ENCODE assay signal across 11 cellular contexts in the genomic region with DNA sequence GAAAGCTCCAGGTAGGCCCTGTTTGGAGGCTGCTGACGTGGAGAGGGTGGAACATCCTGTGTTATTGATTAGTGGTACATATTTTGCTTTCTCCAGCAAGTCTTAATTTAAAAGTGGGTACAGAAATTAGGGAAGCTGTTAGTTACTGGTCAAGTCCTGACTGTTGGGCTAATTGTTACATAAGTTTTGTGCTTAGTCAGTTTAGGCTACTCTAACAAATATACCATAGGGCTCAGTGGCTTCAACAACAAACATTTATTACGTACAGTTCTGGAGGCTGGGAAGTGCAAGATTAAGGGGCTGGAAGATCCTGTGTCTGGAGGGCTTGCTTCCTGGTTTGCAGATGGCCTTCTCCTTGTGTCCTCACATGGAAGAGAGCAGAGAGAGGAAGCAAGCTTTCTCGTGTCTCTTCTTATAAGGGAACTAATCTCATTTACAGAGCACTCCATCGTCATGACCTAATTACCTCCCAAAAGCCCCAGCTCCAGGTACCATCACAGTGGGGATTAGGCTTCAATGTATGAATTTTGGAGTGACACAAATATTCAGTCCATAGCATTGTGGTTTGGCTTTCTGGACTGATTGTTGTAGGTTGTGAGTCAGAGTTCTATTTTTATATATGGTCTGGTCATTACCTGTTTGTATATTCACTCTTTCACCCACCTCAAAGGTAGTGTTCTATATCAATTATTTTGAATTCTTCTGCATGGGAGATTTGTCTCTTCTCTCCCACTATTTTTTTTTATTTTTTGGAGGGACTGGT. TPM values are rescaled to one million over a fixed set of nuclear protein-coding genes. Genes with fewer than 3 reads are reported as not detected.
DNase-seq lines count a peak whose midpoint lies in the region; ATAC-seq, FAIRE-seq and TF ChIP-seq lines count a peak whose summit lies in the region.
"Had no signal": no experiment of that assay in that cellular context is flagged by ENCODE, and none has a peak within 500 bp of the region (broad histone marks: within the 10 kb centered on the region; RNA-seq: fewer than 3 reads in every experiment).

No MANE protein-coding gene starts in this region.

- TF ChIP-seq RAD21 in GM12878 (IDR thresholded peaks at IDR 0.05; ENCODE audit: insufficient read depth, low read depth, low read length), result no peak

- H3K4me3 ChIP-seq in GM12878 (peak overlapping the region; percentile 20; the same call in 1 of the 2 replicates), mesendoderm (ENCODE audit: low read length) (no peak overlapping the region)

- no peaks in the 10 kb centered on the region for H3K27me3 ChIP-seq in GM12878 (replicated peaks in 1 of 2; ENCODE audit: control insufficient read depth in 2 of 2, insufficient read depth in 2 of 2, low read length in 1 of 2)
- H3K27me3 ChIP-seq in mesendoderm (ENCODE audit: insufficient read depth, low read length, poor library complexity), result no peaks in the 10 kb centered on the region

- ATAC-seq in GM18868 (IDR thresholded peaks at IDR 0.05; ENCODE audit: unreplicated experiment) (peak; percentile 89), GM21619 (IDR thresholded peaks at IDR 0.05; ENCODE audit: unreplicated experiment) (peak; percentile 65), HG03196 (IDR thresholded peaks at IDR 0.05; ENCODE audit: unreplicated experiment) (peak; percentile 58), GM12878 (peak; percentile 87)

- H2AFZ ChIP-seq in GM12878 (ENCODE audit: control insufficient read depth, low read depth, low read length), result peak overlapping the region; percentile 20; the same call in 1 of the 2 replicates

- H3K4me1 ChIP-seq in GM12878 (ENCODE audit: control insufficient read depth, insufficient read depth, low read length), result peaks cover 21% of the 10 kb centered on the region
- no peaks in the 10 kb centered on the region for H3K4me1 ChIP-seq in mesendoderm (ENCODE audit: control insufficient read depth, low read depth, low read length)

- intact Hi-C loops in GM12878 (cut with micrococcal nuclease; ENCODE audit: unreplicated experiment), result loop anchor here (2.0 kb wide), 1 partner anchor 16 kb away; no protein-coding TSS in a partner anchor

- peaks cover 0 to 2% of the 10 kb centered on the region in 2 experiments; a peak in 1 of 4 replicates for H3K36me3 ChIP-seq in GM12878 (ENCODE audit: control insufficient read depth in 2 of 2, insufficient read depth in 2 of 2, low read length in 1 of 2)
- no peaks in the 10 kb centered on the region for H3K36me3 ChIP-seq in mesendoderm (ENCODE audit: control insufficient read depth, insufficient read depth, low read length)

- no peaks in the 10 kb centered on the region for H3K79me1 ChIP-seq in mesendoderm (ENCODE audit: low read length)

- no peak for DNase-seq in GM12878 (ENCODE audit: low read depth, low spot score)
- DNase-seq in mesendoderm, result no peak
- DNase-seq in Ammon's horn (ENCODE audit: low spot score), result no peak
- DNase-seq in NCI-H2081 treated with DMSO at 0.1 percent for 48 hours (lab: John Stamatoyannopoulos, UW), result no peak
- no peak for DNase-seq in iPS-NIHi7 (ENCODE audit: extremely low spot score)
- DNase-seq: foreskin melanocyte; NCI-H2029; stimulated activated CD4-positive, alpha-beta T cell treated with anti-CD3 and anti-CD28 coated beads, Interleukin-15, amount 100 ng/mL, for 24 hours had no signal

- CTCF ChIA-PET in GM12878 (lab: Yijun Ruan, JAX), result interaction anchor here (0.9 to 4.2 kb wide), 12 partner anchors 11 to 163 kb away, joined by 3 to 52 read pairs (median 6); no protein-coding TSS in a partner anchor

- H3K9me3 ChIP-seq in GM12878 (replicated peaks; ENCODE audit: control insufficient read depth, insufficient read depth, low read length), result peaks cover 2% of the 10 kb centered on the region; the same call in 2 of the 3 replicates

- RAD21 ChIA-PET in GM12878 (lab: Charles Lee; ENCODE audit: unreplicated experiment), result interaction anchor here (0.7 to 4.0 kb wide), 12 partner anchors 12 to 155 kb away, joined by 3 to 21 read pairs (median 4); a partner anchor contains a TSS

- no peak for TF ChIP-seq CTCF in GM12878 (IDR thresholded peaks at IDR 0.05 in 2 of 3, conservative IDR thresholded peaks at IDR 0.05 in 1 of 3; ENCODE audit: control insufficient read depth in 2 of 3, extremely low read depth in 1 of 3, insufficient read depth in 1 of 3, low read depth in 3 of 3, low read length in 3 of 3)

- H2BK5ac ChIP-seq in mesendoderm (ENCODE audit: low read length), result no peak overlapping the region

- no peak for FAIRE-seq in GM12878 (lab: Jason Lieb, UNC)

- no peak overlapping the region for H2AK5ac ChIP-seq in mesendoderm (ENCODE audit: low read length)

- H3K23ac ChIP-seq in mesendoderm (ENCODE audit: low read length), result no peak overlapping the region

- no peak overlapping the region for H4K5ac ChIP-seq in mesendoderm (ENCODE audit: low read length)

- H3K27ac ChIP-seq in GM12878 (ENCODE audit: control insufficient read depth, insufficient read depth) (peak overlapping the region; percentile 57), mesendoderm (ENCODE audit: low read depth, low read length) (no peak overlapping the region)

- H2BK120ac ChIP-seq in mesendoderm (ENCODE audit: low read depth, low read length), result no peak overlapping the region

- TF ChIP-seq POLR2A in GM12878 (IDR thresholded peaks at IDR 0.05; ENCODE audit: low read depth, low read length), result no peak

- WGBS in GM12878 (ENCODE audit: insufficient coverage, insufficient replicate concordance, low lambda C conversion rate, missing lambda C conversion rate), result 42% methylated on average over 4 of the region's 4 CpGs
- no CpG with 5 or more reads among the region's 4 CpGs for WGBS in mesendoderm (ENCODE audit: extremely low coverage, insufficient coverage, low lambda C conversion rate)

- H3K4me2 ChIP-seq in GM12878 (ENCODE audit: control insufficient read depth, insufficient read depth) (peak overlapping the region; percentile 78), mesendoderm (ENCODE audit: low read length) (no peak overlapping the region)

- no peak overlapping the region for H4K8ac ChIP-seq in mesendoderm (ENCODE audit: low read depth, low read length)

- H2BK15ac ChIP-seq in mesendoderm (replicated peaks; ENCODE audit: low read depth), result no peak overlapping the region

- POLR2A ChIA-PET in GM12878 (lab: Charles Lee), result interaction anchor here (1.0 to 6.1 kb wide), 8 partner anchors 12 to 155 kb away, joined by 3 to 49 read pairs (median 4); a partner anchor contains a TSS

- no peak overlapping the region for H3K56ac ChIP-seq in mesendoderm (ENCODE audit: low read length)

- H3K9ac ChIP-seq in GM12878 (ENCODE audit: control insufficient read depth, insufficient read depth, low read length) (no peak overlapping the region), mesendoderm (ENCODE audit: low read length) (no peak overlapping the region)

- no peak overlapping the region for H3K4ac ChIP-seq in mesendoderm (ENCODE audit: low read depth, low read length)

- in situ Hi-C loops in GM12878 (cut with MboI), result no loop called here

- SMC1A ChIA-PET in GM12878 (lab: Charles Lee; ENCODE audit: uncharacterized antibody, unreplicated experiment), result interaction anchor here (0.6 to 5.3 kb wide), 15 partner anchors 11 to 164 kb away, joined by 3 to 64 read pairs (median 5); a partner anchor contains a TSS

- H4K20me1 ChIP-seq in GM12878 (ENCODE audit: control insufficient read depth, insufficient read depth), result no peaks in the 10 kb centered on the region

- peak in 1 of 2 experiments; percentile 24; a peak in 1 of 4 replicates for TF ChIP-seq EP300 in GM12878 (IDR thresholded peaks at IDR 0.05; ENCODE audit: borderline replicate concordance in 1 of 2, control insufficient read depth in 1 of 2, low read depth in 2 of 2, low read length in 2 of 2)

- peaks cover 60% of the 10 kb centered on the region for H3K79me2 ChIP-seq in GM12878 (ENCODE audit: control insufficient read depth, insufficient read depth, low read length)
- no peaks in the 10 kb centered on the region for H3K79me2 ChIP-seq in mesendoderm (ENCODE audit: control insufficient read depth, insufficient read depth, low read length)

- no peak overlapping the region for H3K18ac ChIP-seq in mesendoderm (ENCODE audit: low read length)

- BruUV-seq in GM12878 (replicated peaks; lab: Mats Ljungman, UMichigan), result TSS peak; percentile 8

TF ChIP-seq in GM12878, 131 proteins besides CTCF, POLR2A, EP300 and RAD21 (continues in another document):
- TF ChIP-seq NFIC (IDR thresholded peaks at IDR 0.05; ENCODE audit: low read depth, low read length) (peak; percentile 72), SPI1 (IDR thresholded peaks at IDR 0.05; ENCODE audit: borderline replicate concordance, insufficient read depth, low read depth, low read length) (peak; percentile 38; the same call in 1 of the 2 replicates), ZSCAN29 (IDR thresholded peaks at IDR 0.05) (no peak), RB1 (IDR thresholded peaks at IDR 0.05; ENCODE audit: borderline replicate concordance) (no peak)

RNA-seq across cellular contexts. Expression of a gene that starts 17.0 kb away (rescaled TPM):
- 157 and 175 TPM in 2 replicates for total RNA-seq in GM12878 (2013; cell fraction: nucleolus; rRNA removed)
- total RNA-seq in GM12878 (2014; rRNA removed), result 62.1 and 74.9 TPM in 2 replicates
- total RNA-seq in GM12878 (2014; rRNA removed; fragmentation: Illumina TruSeq; extraction: Trizol), result 27.5 and 27.7 TPM in 2 replicates
- total RNA-seq in GM12878 (2021), result 46.0 and 46.9 TPM in 2 replicates
- polyA plus RNA-seq in GM12878 (2011; ENCODE audit: low read depth), result 34.6 TPM
- polyA plus RNA-seq in GM12878 (2011; rRNA removed), result 66.9 and 76.2 TPM in 2 replicates
- 43.6 and 50.4 TPM in 2 replicates for polyA plus RNA-seq in GM12878 (2011; cell fraction: cytosol; rRNA removed)
- polyA plus RNA-seq in GM12878 (2011; cell fraction: nucleus; rRNA removed), result 43.1 and 57.6 TPM in 2 replicates
- 36.7 and 47.4 TPM in 2 replicates for polyA plus RNA-seq in GM12878 (2012)
- polyA plus RNA-seq in GM12878 (2014; fragmentation: Illumina TruSeq; extraction: Trizol), result 76.4 and 90.7 TPM in 2 replicates
- 10 to 100 TPM; 49.9 to 50.5 TPM for polyA plus RNA-seq in GM12878 (2014; fragmentation: Nextera tagmentation; extraction: Ambion mirVana)
- 56.6 and 63.9 TPM in 2 replicates for polyA plus RNA-seq in GM12878 (2014; rRNA removed)
- 10 to 100 TPM; 48.9 to 56.7 TPM for polyA plus RNA-seq in GM12878 (2016; fragmentation: Nextera tagmentation; extraction: Ambion mirVana)
- polyA minus RNA-seq in GM12878 (2011; rRNA and poly(A)+ RNA removed), result 74.1 and 76.4 TPM in 2 replicates
- polyA minus RNA-seq in GM12878 (2011; cell fraction: cytosol; rRNA and poly(A)+ RNA removed), result 24.3 and 26.6 TPM in 2 replicates
- polyA minus RNA-seq in GM12878 (2011; cell fraction: nucleus; rRNA and poly(A)+ RNA removed), result 91.3 and 97.8 TPM in 2 replicates
- polyA plus RNA-seq in mesendoderm (2013, experiment 1 of 2), result 12.7 TPM
- polyA plus RNA-seq in mesendoderm (2013, experiment 2 of 2), result 13.0 TPM
